8 cellular contexts compared by ENCODE assay signal in the genomic region with DNA sequence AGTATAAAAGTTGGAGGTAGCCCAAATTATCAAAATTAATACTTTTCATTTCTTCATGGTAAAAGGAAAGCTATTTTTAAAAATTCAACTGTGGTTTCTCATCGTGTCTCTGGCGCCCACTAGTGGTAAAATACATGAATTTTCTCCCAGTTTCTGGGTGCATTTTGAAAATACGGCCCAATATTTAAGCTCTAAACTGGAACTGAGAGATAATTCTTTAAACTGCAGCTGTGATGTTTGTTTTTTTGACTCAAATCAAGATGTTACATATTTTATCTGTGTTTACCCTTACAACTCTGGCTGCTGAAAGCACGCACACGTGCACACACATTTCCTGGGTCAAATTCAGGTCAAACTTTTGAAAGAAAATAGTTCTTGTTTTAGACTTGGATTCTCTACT.
DNase-seq lines count a peak whose midpoint lies in the region; ATAC-seq and TF ChIP-seq lines count a peak whose summit lies in the region.

No MANE protein-coding gene starts in this region.

- no peak overlapping the region for H3K27ac Mint-ChIP-seq in activated CD4-positive, alpha-beta T cell treated with anti-CD3 and anti-CD28 coated beads, Interleukin-2, amount 10 ng/mL, durations not matched to agents 24 days and 14 days
- no peak overlapping the region for H3K27ac Mint-ChIP-seq in osteocyte (ENCODE audit: unreplicated experiment)

- peaks cover 3% of the 10 kb centered on the region for H3K9me3 Mint-ChIP-seq in activated CD4-positive, alpha-beta T cell treated with anti-CD3 and anti-CD28 coated beads, Interleukin-2, amount 10 ng/mL, durations not matched to agents 24 days and 14 days
- H3K9me3 Mint-ChIP-seq in osteocyte (ENCODE audit: unreplicated experiment), result peaks cover 10% of the 10 kb centered on the region

- H3K4me1 Mint-ChIP-seq in activated CD4-positive, alpha-beta T cell treated with anti-CD3 and anti-CD28 coated beads, Interleukin-2, amount 10 ng/mL, durations not matched to agents 24 days and 14 days, result peaks cover 6% of the 10 kb centered on the region
- peaks cover 15% of the 10 kb centered on the region for H3K4me1 Mint-ChIP-seq in osteocyte (ENCODE audit: unreplicated experiment)

- ATAC-seq in HG02884 (IDR thresholded peaks at IDR 0.05; ENCODE audit: unreplicated experiment), result no peak

- intact Hi-C loops in activated CD4-positive, alpha-beta T cell treated with anti-CD3 and anti-CD28 coated beads, Interleukin-2, amount 10 ng/mL, durations not matched to agents 24 days and 14 days (cut with micrococcal nuclease), result loop anchor here (1.0 to 5.0 kb wide), 3 partner anchors 16 to 144 kb away; partner anchors contain the start of gene ACSL4

- peak; percentile 70 for DNase-seq in activated CD4-positive, alpha-beta T cell treated with anti-CD3 and anti-CD28 coated beads, Interleukin-2, amount 10 ng/mL, durations not matched to agents 24 days and 14 days
- no peak for DNase-seq in activated CD4-positive, alpha-beta T cell treated with anti-CD3 and anti-CD28 coated beads for 1 hour
- DNase-seq in NB4 (ENCODE audit: low read depth), result peak; percentile 49
- DNase-seq in dermis blood vessel endothelial cell, result peak; percentile 57
- DNase-seq in osteocyte (ENCODE audit: extremely low spot score, unreplicated experiment), result no peak
- no peak for DNase-seq in activated effector memory CD4-positive, alpha-beta T cell treated with Interleukin-2 at 50 U/mL for 16 hours
- no peak for DNase-seq in NCI-H1930 (lab: John Stamatoyannopoulos, UW)

- H3K4me3 ChIP-seq in NB4 (ENCODE audit: low read depth, low read length), result no peak overlapping the region

- TF ChIP-seq CTCF in NB4 (IDR thresholded peaks at IDR 0.05; ENCODE audit: low read depth, low read length) (peak; percentile 51), osteocyte (IDR thresholded peaks at IDR 0.05) (peak; percentile 91)

- no peaks in the 10 kb centered on the region for H3K36me3 Mint-ChIP-seq in activated CD4-positive, alpha-beta T cell treated with anti-CD3 and anti-CD28 coated beads, Interleukin-2, amount 10 ng/mL, durations not matched to agents 24 days and 14 days (ENCODE audit: low read depth)
- no peaks in the 10 kb centered on the region for H3K36me3 Mint-ChIP-seq in osteocyte (ENCODE audit: unreplicated experiment)

- no peaks in the 10 kb centered on the region for H3K27me3 Mint-ChIP-seq in activated CD4-positive, alpha-beta T cell treated with anti-CD3 and anti-CD28 coated beads, Interleukin-2, amount 10 ng/mL, durations not matched to agents 24 days and 14 days
- no peaks in the 10 kb centered on the region for H3K27me3 Mint-ChIP-seq in osteocyte (ENCODE audit: unreplicated experiment)

- no peak for TF ChIP-seq POLR2A in NB4 (IDR thresholded peaks at IDR 0.05; ENCODE audit: extremely low read depth, insufficient read length)

- H3K4me3 Mint-ChIP-seq in activated CD4-positive, alpha-beta T cell treated with anti-CD3 and anti-CD28 coated beads, Interleukin-2, amount 10 ng/mL, durations not matched to agents 24 days and 14 days, result no peak overlapping the region
- H3K4me3 Mint-ChIP-seq in osteocyte (ENCODE audit: unreplicated experiment), result no peak overlapping the region

Comparison
In these comparisons a context has a peak if more than half of its experiments do, and no peak if none do; other contexts are left out.
1. DNase-seq: peak in activated CD4-positive, alpha-beta T cell treated with anti-CD3 and anti-CD28 coated beads, Interleukin-2, amount 10 ng/mL, durations not matched to agents 24 days and 14 days (single experiment), NB4 (single experiment) and dermis blood vessel endothelial cell (single experiment); none in activated CD4-positive, alpha-beta T cell treated with anti-CD3 and anti-CD28 coated beads for 1 hour (single experiment), osteocyte (single experiment), activated effector memory CD4-positive, alpha-beta T cell treated with Interleukin-2 at 50 U/mL for 16 hours (single experiment) and NCI-H1930 (0 of 2).